In the genomic region with DNA sequence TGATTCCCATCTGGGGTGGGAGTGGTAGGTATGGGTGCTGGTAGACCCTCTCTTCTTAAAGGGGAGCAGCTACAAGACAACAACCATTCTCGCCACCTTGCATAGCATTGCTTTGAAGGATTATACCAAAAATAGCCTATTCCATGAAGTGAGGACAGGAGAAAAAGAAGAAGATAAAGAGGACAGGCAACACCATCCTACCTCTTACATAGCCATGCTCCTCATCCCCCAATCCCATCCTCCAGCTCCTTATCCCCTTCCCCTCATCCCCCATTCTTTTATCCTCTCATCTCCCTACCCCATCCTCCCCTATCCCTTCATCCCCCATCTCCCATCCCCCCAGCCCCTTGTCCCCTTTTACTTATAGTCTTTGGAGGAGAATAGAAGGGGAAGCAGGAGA, we compare ENCODE assay signal across 8 cellular contexts. TPM values are rescaled to one million over a fixed set of nuclear protein-coding genes. Genes with fewer than 3 reads are reported as not detected.
"Had no signal": no experiment of that assay in that cellular context is flagged by ENCODE, and none has a peak within 500 bp of the region (broad histone marks: within the 10 kb centered on the region; RNA-seq: fewer than 3 reads in every experiment).

No MANE protein-coding gene starts in this region.

- DNase-seq: H9, HCEC 1CT, IMR-90, KG1 had no signal

- H3K4me2 ChIP-seq: GM23338 had no signal

- H3K4me3 Mint-ChIP-seq: GM23338, H9 had no signal

- H3K9me3 Mint-ChIP-seq: GM23338, H9 had no signal

- H3K27ac Mint-ChIP-seq: GM23338, H9 had no signal

- H3K4me3 ChIP-seq: GM23338, K562 had no signal

- H3K4me1 Mint-ChIP-seq: GM23338, H9 had no signal

RNA-seq across cellular contexts. Expression of a gene that starts 29.1 kb away (rescaled TPM):
- total RNA-seq: GM23338, H1, H9, HT-29, IMR-90, K562 had no signal
- polyA plus RNA-seq: GM23338, H1, IMR-90, K562 had no signal
